16 cellular contexts compared by ENCODE assay signal in genomic region chr3:32310336-32310735, GRCh38.
DNase-seq lines count a peak whose midpoint lies in the region; TF ChIP-seq lines count a peak whose summit lies in the region.
"Had no signal": no experiment of that assay in that cellular context is flagged by ENCODE, and none has a peak within 500 bp of the region (broad histone marks: within the 10 kb centered on the region; RNA-seq: fewer than 3 reads in every experiment).

No MANE protein-coding gene starts in this region.

- H3K4me3 ChIP-seq in BLaER1, result no peak overlapping the region
- H3K4me3 ChIP-seq: K562, SJSA1 had no signal

- H3K4me1 Mint-ChIP-seq in activated CD4-positive, alpha-beta T cell treated with anti-CD3 and anti-CD28 coated beads, Interleukin-2, amount 10 ng/mL, durations not matched to agents 7 days and 5 days, result peaks cover 59% of the 10 kb centered on the region
- H3K4me1 Mint-ChIP-seq in T-helper 2 cell treated with Interferon-gamma antibody and Interleukin-4, amounts not matched to agents 5 μg/mL and 100 μg/mL, for 36 hours (ENCODE audit: low read depth), result peaks cover 23% of the 10 kb centered on the region

- no peaks in the 10 kb centered on the region for H3K27me3 ChIP-seq in BLaER1
- H3K27me3 ChIP-seq: SJSA1 had no signal

- H3K27me3 Mint-ChIP-seq in activated CD4-positive, alpha-beta T cell treated with anti-CD3 and anti-CD28 coated beads, Interleukin-2, amount 10 ng/mL, durations not matched to agents 7 days and 5 days, result no peaks in the 10 kb centered on the region
- H3K27me3 Mint-ChIP-seq in T-helper 2 cell treated with Interferon-gamma antibody and Interleukin-4, amounts not matched to agents 5 μg/mL and 100 μg/mL, for 36 hours (ENCODE audit: low read depth), result peaks cover 6% of the 10 kb centered on the region
- H3K27me3 Mint-ChIP-seq: CD4-positive, alpha-beta T cell; T-helper 17 cell had no signal

- H3K36me3 Mint-ChIP-seq in activated CD4-positive, alpha-beta T cell treated with anti-CD3 and anti-CD28 coated beads, Interleukin-2, amount 10 ng/mL, durations not matched to agents 7 days and 5 days (ENCODE audit: low read depth), result peaks cover 14% of the 10 kb centered on the region
- peaks cover 11% of the 10 kb centered on the region for H3K36me3 Mint-ChIP-seq in T-helper 2 cell treated with Interferon-gamma antibody and Interleukin-4, amounts not matched to agents 5 μg/mL and 100 μg/mL, for 36 hours (ENCODE audit: low read depth)

- no peak overlapping the region for H3K27ac Mint-ChIP-seq in activated CD4-positive, alpha-beta T cell treated with anti-CD3 and anti-CD28 coated beads, Interleukin-2, amount 10 ng/mL, durations not matched to agents 7 days and 5 days
- H3K27ac Mint-ChIP-seq in T-helper 2 cell treated with Interferon-gamma antibody and Interleukin-4, amounts not matched to agents 5 μg/mL and 100 μg/mL, for 36 hours, result no peak overlapping the region
- H3K27ac Mint-ChIP-seq: B cell; CD4-positive, alpha-beta T cell; T-helper 17 cell had no signal

- CTCF ChIA-PET in activated CD4-positive, alpha-beta T cell treated with anti-CD3 and anti-CD28 coated beads, Interleukin-2, amount 10 ng/mL, durations not matched to agents 7 days and 5 days (lab: Charles Lee), result interaction anchor here (0.6 to 1.7 kb wide), 6 partner anchors 12 to 80 kb away, joined by 3 to 6 read pairs (median 4); no protein-coding TSS in a partner anchor

- DNase-seq in DMS53 (lab: John Stamatoyannopoulos, UW), result peak; percentile 2
- DNase-seq in DMS53 treated with DMSO at 0.1 percent for 48 hours (lab: John Stamatoyannopoulos, UW; ENCODE audit: unreplicated experiment), result no peak
- peak; percentile 45 for DNase-seq in NCI-H2029 (lab: John Stamatoyannopoulos, UW)
- no peak for DNase-seq in activated CD4-positive, alpha-beta T cell treated with anti-CD3 and anti-CD28 coated beads, Interleukin-2, amount 10 ng/mL, durations not matched to agents 7 days and 5 days
- no peak for DNase-seq in T-helper 2 cell treated with Interferon-gamma antibody and Interleukin-4, amounts not matched to agents 5 μg/mL and 100 μg/mL, for 36 hours (ENCODE audit: low spot score)
- DNase-seq in OCI-M1 (lab: John Stamatoyannopoulos, UW), result no peak
- DNase-seq: CD4-positive, alpha-beta T cell; DND-41; GDM1; NCI-H1930; T-helper 17 cell had no signal

- peaks cover 14% of the 10 kb centered on the region for H3K9me3 Mint-ChIP-seq in activated CD4-positive, alpha-beta T cell treated with anti-CD3 and anti-CD28 coated beads, Interleukin-2, amount 10 ng/mL, durations not matched to agents 7 days and 5 days
- no peaks in the 10 kb centered on the region for H3K9me3 Mint-ChIP-seq in T-helper 2 cell treated with Interferon-gamma antibody and Interleukin-4, amounts not matched to agents 5 μg/mL and 100 μg/mL, for 36 hours
- H3K9me3 Mint-ChIP-seq: CD4-positive, alpha-beta T cell had no signal

- H3K36me3 ChIP-seq in BLaER1, result no peaks in the 10 kb centered on the region
- H3K36me3 ChIP-seq: SJSA1 had no signal

- TF ChIP-seq CTCF in VCaP (conservative IDR thresholded peaks at IDR 0.05), result no peak

- H3K27ac ChIP-seq in BLaER1 (no peak overlapping the region), VCaP (peak overlapping the region; percentile 43)
- H3K27ac ChIP-seq: SJSA1 had no signal

- H3K4me1 ChIP-seq in BLaER1, result peaks cover 74% of the 10 kb centered on the region
- H3K4me1 ChIP-seq: SJSA1 had no signal

- POLR2A ChIA-PET in activated CD4-positive, alpha-beta T cell treated with anti-CD3 and anti-CD28 coated beads, Interleukin-2, amount 10 ng/mL, durations not matched to agents 7 days and 5 days (lab: Charles Lee), result no interaction called here

- peaks cover 8% of the 10 kb centered on the region; the same call in 1 of the 2 replicates for H4K20me1 ChIP-seq in BLaER1

- no peak overlapping the region for H3K9ac ChIP-seq in BLaER1

- H3K4me2 ChIP-seq in BLaER1, result peak overlapping the region; percentile 49

- H3K4me3 Mint-ChIP-seq in activated CD4-positive, alpha-beta T cell treated with anti-CD3 and anti-CD28 coated beads, Interleukin-2, amount 10 ng/mL, durations not matched to agents 7 days and 5 days, result no peak overlapping the region
- H3K4me3 Mint-ChIP-seq in T-helper 2 cell treated with Interferon-gamma antibody and Interleukin-4, amounts not matched to agents 5 μg/mL and 100 μg/mL, for 36 hours, result no peak overlapping the region
- H3K4me3 Mint-ChIP-seq: B cell; CD4-positive, alpha-beta T cell; T-helper 17 cell had no signal

- H3K9me3 ChIP-seq in BLaER1, result no peaks in the 10 kb centered on the region
- H3K9me3 ChIP-seq: SJSA1 had no signal

Comparison
In these comparisons a context has a peak if more than half of its experiments do, and no peak if none do; other contexts are left out.
1. DNase-seq: peak in DMS53 (single experiment) and NCI-H2029 (single experiment); none in DMS53 treated with DMSO at 0.1 percent for 48 hours (single experiment), activated CD4-positive, alpha-beta T cell treated with anti-CD3 and anti-CD28 coated beads, Interleukin-2, amount 10 ng/mL, durations not matched to agents 7 days and 5 days (single experiment), T-helper 2 cell treated with Interferon-gamma antibody and Interleukin-4, amounts not matched to agents 5 μg/mL and 100 μg/mL, for 36 hours (single experiment) and OCI-M1 (single experiment).